Comparison of ENCODE assay signal across 18 cellular contexts in the genomic region with DNA sequence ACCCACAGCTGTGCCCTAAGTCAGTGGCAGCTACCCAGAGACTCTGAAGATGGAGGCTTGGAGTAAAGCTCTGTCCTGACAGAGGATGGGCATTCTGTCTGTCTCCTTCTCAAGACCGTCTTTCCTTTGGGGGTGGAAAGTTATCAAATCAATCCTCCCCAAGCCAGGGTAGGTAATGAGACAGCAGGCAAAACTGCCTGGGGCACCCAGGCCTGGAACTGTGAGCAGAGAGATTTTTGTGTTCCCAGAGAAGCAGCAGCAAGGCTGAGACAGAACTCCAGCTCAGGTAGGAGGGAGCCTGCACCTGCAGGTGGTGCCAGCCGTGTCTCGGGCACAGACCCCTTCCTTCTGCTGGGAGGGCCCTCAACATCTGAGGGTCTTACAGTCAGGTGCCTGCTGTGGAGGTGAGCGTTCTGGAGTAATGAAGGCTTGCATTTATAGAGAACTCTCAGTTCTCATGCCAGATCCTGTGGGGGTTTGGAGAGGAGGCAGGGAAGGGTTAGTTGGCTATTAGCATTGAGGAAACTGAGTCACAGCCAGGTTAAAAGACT.
"Had no signal": no experiment of that assay in that cellular context is flagged by ENCODE, and none has a peak within 500 bp of the region (broad histone marks: within the 10 kb centered on the region; RNA-seq: fewer than 3 reads in every experiment).

No MANE protein-coding gene starts in this region.

- H3K9me3 ChIP-seq: ascending aorta, esophagus muscularis mucosa, spleen, tibial nerve had no signal

- H3K27ac ChIP-seq: ascending aorta, esophagus muscularis mucosa, spleen, tibial nerve had no signal

- H3K9me3 Mint-ChIP-seq: activated B cell treated with CpG ODN at 0.5 μM for 24 hours; activated naive CD4-positive, alpha-beta T cell treated with anti-CD3 and anti-CD28 coated beads, Interleukin-2, amount 50 U/mL, for 24 hours; activated T-cell treated with anti-CD3 and anti-CD28 coated beads, Interleukin-2, amount 50 U/mL, for 4 hours; natural killer cell; T-cell had no signal

- H3K36me3 Mint-ChIP-seq: activated naive CD4-positive, alpha-beta T cell treated with anti-CD3 and anti-CD28 coated beads, Interleukin-2, amount 50 U/mL, for 24 hours; natural killer cell; T-cell had no signal

- DNase-seq: activated B cell treated with CpG ODN at 0.5 μM for 24 hours; activated CD4-positive, alpha-beta T cell treated with anti-CD3 and anti-CD28 coated beads for 48 hours; activated CD8-positive, alpha-beta memory T cell treated with anti-CD3 and anti-CD28 coated beads, Interleukin-2, amount 50 U/mL, for 4 hours; activated T-cell treated with anti-CD3 and anti-CD28 coated beads, Interleukin-2, amount 50 U/mL, for 4 hours; cerebellar nuclear complex; cortex of kidney; effector CD8-positive, alpha-beta T cell; mesendoderm; natural killer cell; retina; stimulated activated naive CD4-positive, alpha-beta T cell treated with Interleukin-2 at 50 U/mL for 16 hours; T-cell; T-helper 9 cell had no signal

- H3K27me3 ChIP-seq: ascending aorta, tibial nerve had no signal

- H3K27ac Mint-ChIP-seq: activated B cell treated with CpG ODN at 0.5 μM for 24 hours, natural killer cell, T-cell had no signal

- H3K4me3 ChIP-seq: ascending aorta, esophagus muscularis mucosa, spleen, tibial nerve had no signal

- H3K4me3 Mint-ChIP-seq: activated B cell treated with CpG ODN at 0.5 μM for 24 hours; activated naive CD4-positive, alpha-beta T cell treated with anti-CD3 and anti-CD28 coated beads, Interleukin-2, amount 50 U/mL, for 24 hours; activated T-cell treated with anti-CD3 and anti-CD28 coated beads, Interleukin-2, amount 50 U/mL, for 4 hours; natural killer cell; T-cell had no signal

- H3K36me3 ChIP-seq: ascending aorta, esophagus muscularis mucosa, spleen, tibial nerve had no signal

- ATAC-seq: activated T-cell treated with anti-CD3 and anti-CD28 coated beads, Interleukin-2, amount 50 U/mL, for 4 hours; natural killer cell; T-cell had no signal

- H3K4me1 ChIP-seq: ascending aorta, esophagus muscularis mucosa, tibial nerve had no signal

- H3K4me1 Mint-ChIP-seq: activated B cell treated with CpG ODN at 0.5 μM for 24 hours had no signal
